ENCODE assay signal across 14 cellular contexts in genomic region chrX:45716747-45717146, GRCh38.
"Had no signal": no experiment of that assay in that cellular context is flagged by ENCODE, and none has a peak within 500 bp of the region (broad histone marks: within the 10 kb centered on the region; RNA-seq: fewer than 3 reads in every experiment).

No MANE protein-coding gene starts in this region.

- H3K9me3 ChIP-seq: esophagus squamous epithelium, gastroesophageal sphincter, right atrium auricular region, tibial artery, vagina had no signal

- H3K36me3 ChIP-seq: esophagus squamous epithelium, gastroesophageal sphincter, right atrium auricular region, tibial artery, vagina had no signal

- H3K4me3 Mint-ChIP-seq: activated CD8-positive, alpha-beta memory T cell treated with anti-CD3 and anti-CD28 coated beads, Interleukin-2, amount 10 ng/mL, durations not matched to agents 7 days and 5 days; activated T-cell treated with anti-CD3 and anti-CD28 coated beads, Interleukin-2, amount 50 U/mL, for 24 hours; T-helper 2 cell treated with Interferon-gamma antibody and Interleukin-4, amounts not matched to agents 5 μg/mL and 100 μg/mL, for 36 hours had no signal

- H3K4me3 ChIP-seq: esophagus squamous epithelium, gastroesophageal sphincter, right atrium auricular region, smooth muscle cell, tibial artery, vagina had no signal

- H3K27me3 Mint-ChIP-seq: activated naive CD8-positive, alpha-beta T cell treated with anti-CD3 and anti-CD28 coated beads, Interleukin-2, amount 10 ng/mL, durations not matched to agents 7 days and 5 days had no signal

- ATAC-seq: activated CD8-positive, alpha-beta memory T cell treated with anti-CD3 and anti-CD28 coated beads, Interleukin-2, amount 10 ng/mL, durations not matched to agents 7 days and 5 days; gastroesophageal sphincter had no signal

- H3K27ac ChIP-seq: esophagus squamous epithelium, gastroesophageal sphincter, right atrium auricular region, tibial artery, vagina had no signal

- H3K4me2 ChIP-seq: smooth muscle cell had no signal

- H3K9me3 Mint-ChIP-seq: activated T-cell treated with anti-CD3 and anti-CD28 coated beads, Interleukin-2, amount 50 U/mL, for 24 hours; T-helper 2 cell treated with Interferon-gamma antibody and Interleukin-4, amounts not matched to agents 5 μg/mL and 100 μg/mL, for 36 hours had no signal

- DNase-seq: activated CD4-positive, alpha-beta T cell treated with anti-CD3 and anti-CD28 coated beads, Interleukin-2, amount 50 U/mL, for 4 hours; activated CD4-positive, CD25-positive, alpha-beta regulatory T cell treated with anti-CD3 and anti-CD28 coated beads, Interleukin-2, amount 50 U/mL, for 72 hours; activated CD8-positive, alpha-beta memory T cell treated with anti-CD3 and anti-CD28 coated beads, Interleukin-2, amount 10 ng/mL, durations not matched to agents 7 days and 5 days; activated naive CD8-positive, alpha-beta T cell treated with anti-CD3 and anti-CD28 coated beads, Interleukin-2, amount 10 ng/mL, durations not matched to agents 7 days and 5 days; activated T-cell treated with anti-CD3 and anti-CD28 coated beads, Interleukin-2, amount 50 U/mL, for 24 hours; aorta; esophagus squamous epithelium; posterior cingulate gyrus; tibial artery had no signal

- H3K4me1 ChIP-seq: esophagus squamous epithelium, gastroesophageal sphincter, right atrium auricular region had no signal

- H3K27me3 ChIP-seq: esophagus squamous epithelium, gastroesophageal sphincter, right atrium auricular region, tibial artery, vagina had no signal
